Comparison of ENCODE assay signal across 17 cellular contexts in genomic region chr7:134290286-134290685, GRCh38. TPM values are rescaled to one million over a fixed set of nuclear protein-coding genes. Genes with fewer than 3 reads are reported as not detected.
DNase-seq lines count a peak whose midpoint lies in the region; ATAC-seq, FAIRE-seq and TF ChIP-seq lines count a peak whose summit lies in the region.
"Had no signal": no experiment of that assay in that cellular context is flagged by ENCODE, and none has a peak within 500 bp of the region (broad histone marks: within the 10 kb centered on the region; RNA-seq: fewer than 3 reads in every experiment).

No MANE protein-coding gene starts in this region.

- in situ Hi-C loops in brain microvascular endothelial cell (cut with HindIII; ENCODE audit: low pct_ligation_motif_present, low sequenced_read_pairs) = no loop called here

- DNase-seq in A549 (ENCODE audit: low read depth in 1 of 2, low spot score in 1 of 2) (peak; percentile 13 to 64), brain microvascular endothelial cell (peak; percentile 47), hepatic stellate cell (ENCODE audit: low spot score) (peak; percentile 11), Kasumi-1 (lab: John Stamatoyannopoulos, UW) (no peak), T1000 (lab: John Stamatoyannopoulos, UW) (no peak)
- DNase-seq: activated CD4-positive, alpha-beta memory T cell treated with anti-CD3 and anti-CD28 coated beads for 36 hours; activated T-cell treated with anti-CD3 and anti-CD28 coated beads, Interleukin-2, amount 50 U/mL, for 4 hours; GF-D8; KG1; left cardiac atrium; NCI-H446; posterior cingulate gyrus; stimulated activated naive CD4-positive, alpha-beta T cell; trophoblast cell had no signal

- H3K27ac ChIP-seq in A549 (no peak overlapping the region), KMS-11 (no peak overlapping the region), brain microvascular endothelial cell (no peak overlapping the region)

- H3K4me3 ChIP-seq in A549 (no peak overlapping the region), KMS-11 (IDR thresholded peaks at IDR 0.05; ENCODE audit: insufficient read depth, low read depth, low read length) (no peak overlapping the region), brain microvascular endothelial cell (ENCODE audit: low read depth, low read length) (no peak overlapping the region)

- H3K4me2 ChIP-seq in A549 (peak overlapping the region; percentile 5; the same call in 1 of the 3 replicates), KMS-11 (peak overlapping the region; percentile 38; the same call in 1 of the 2 replicates)

- no peak for TF ChIP-seq POLR2A in A549 (IDR thresholded peaks at IDR 0.05; ENCODE audit: low read length)

- H3K4me1 ChIP-seq in A549 = peaks cover 9% of the 10 kb centered on the region; the same call in 2 of the 3 replicates
- peaks cover 37% of the 10 kb centered on the region for H3K4me1 ChIP-seq in KMS-11 (ENCODE audit: low read depth, poor library complexity, severe bottlenecking)

- TF ChIP-seq EP300 in A549 (IDR thresholded peaks at IDR 0.05) = no peak

- H4K20me1 ChIP-seq in KMS-11 (ENCODE audit: insufficient read depth) = no peaks in the 10 kb centered on the region

- no peak for TF ChIP-seq CTCF in A549 (IDR thresholded peaks at IDR 0.05)
- TF ChIP-seq CTCF in KMS-11 (conservative IDR thresholded peaks at IDR 0.05; ENCODE audit: low read depth, low read length) = no peak
- TF ChIP-seq CTCF in brain microvascular endothelial cell (IDR thresholded peaks at IDR 0.05; ENCODE audit: low read depth, low read length, missing control alignments) = no peak

- no peak overlapping the region for H3K9ac ChIP-seq in KMS-11

- no peaks in the 10 kb centered on the region for H3K79me2 ChIP-seq in KMS-11 (ENCODE audit: insufficient read depth, low read depth)

- H3K27me3 ChIP-seq in KMS-11 (ENCODE audit: insufficient read depth, low read depth) (no peaks in the 10 kb centered on the region), brain microvascular endothelial cell (replicated peaks) (no peaks in the 10 kb centered on the region)

- FAIRE-seq in A549 (lab: Jason Lieb, UNC) = no peak

- no peaks in the 10 kb centered on the region for H3K9me3 ChIP-seq in A549

- ATAC-seq in A549 (peak; percentile 65 to 82; a peak in 4 of 6 replicates), GM19463 (IDR thresholded peaks at IDR 0.05; ENCODE audit: unreplicated experiment) (no peak), HG02610 (IDR thresholded peaks at IDR 0.05; ENCODE audit: unreplicated experiment) (no peak)
- ATAC-seq: activated T-cell treated with anti-CD3 and anti-CD28 coated beads, Interleukin-2, amount 50 U/mL, for 4 hours had no signal

- 59% methylated on average over 3 of the region's 3 CpGs for WGBS in A549 (ENCODE audit: missing lambda C conversion rate)

- TF ChIP-seq RAD21 in A549 (conservative IDR thresholded peaks at IDR 0.05 in 1 of 2, IDR thresholded peaks at IDR 0.05 in 1 of 2) = no peak

- H2AFZ ChIP-seq in KMS-11 (ENCODE audit: low read depth) = no peak overlapping the region

- H3K36me3 ChIP-seq in KMS-11 (ENCODE audit: insufficient read depth) (no peaks in the 10 kb centered on the region), brain microvascular endothelial cell (replicated peaks) (peaks cover 5% of the 10 kb centered on the region)

- CTCF ChIA-PET in A549 (lab: Yijun Ruan, JAX) = interaction anchor here (0.7 to 2.1 kb wide), 5 partner anchors 26 to 192 kb away, joined by 3 to 9 read pairs (median 4); partner anchors contain the start of gene SLC35B4

- POLR2A ChIA-PET in A549 (lab: Yijun Ruan, JAX) = interaction anchor here (0.8 kb wide), 1 partner anchor 132 kb away, joined by 3 read pairs; no protein-coding TSS in a partner anchor

TF ChIP-seq in A549, 52 proteins besides CTCF, POLR2A, EP300 and RAD21:
- TF ChIP-seq, protein P1, sequence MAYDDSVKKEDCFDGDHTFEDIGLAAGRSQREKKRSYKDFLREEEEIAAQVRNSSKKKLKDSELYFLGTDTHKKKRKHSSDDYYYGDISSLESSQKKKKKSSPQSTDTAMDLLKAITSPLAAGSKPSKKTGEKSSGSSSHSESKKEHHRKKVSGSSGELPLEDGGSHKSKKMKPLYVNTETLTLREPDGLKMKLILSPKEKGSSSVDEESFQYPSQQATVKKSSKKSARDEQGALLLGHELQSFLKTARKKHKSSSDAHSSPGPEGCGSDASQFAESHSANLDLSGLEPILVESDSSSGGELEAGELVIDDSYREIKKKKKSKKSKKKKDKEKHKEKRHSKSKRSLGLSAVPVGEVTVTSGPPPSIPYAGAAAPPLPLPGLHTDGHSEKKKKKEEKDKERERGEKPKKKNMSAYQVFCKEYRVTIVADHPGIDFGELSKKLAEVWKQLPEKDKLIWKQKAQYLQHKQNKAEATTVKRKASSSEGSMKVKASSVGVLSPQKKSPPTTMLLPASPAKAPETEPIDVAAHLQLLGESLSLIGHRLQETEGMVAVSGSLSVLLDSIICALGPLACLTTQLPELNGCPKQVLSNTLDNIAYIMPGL (CRISPR knock-in tag; IDR thresholded peaks at IDR 0.05; ENCODE audit: borderline replicate concordance) = no peak
- TF ChIP-seq FOSL2 (IDR thresholded peaks at IDR 0.05) (no peak), FOSL2 (CRISPR knock-in tag; IDR thresholded peaks at IDR 0.05) (peak; percentile 28; the same call in 1 of the 2 replicates)
TF ChIP-seq in A549: peak in this region for 1.

RNA-seq across cellular contexts. Expression of gene SLC35B4, which starts 26.4 kb away (rescaled TPM):
- polyA plus RNA-seq in A549 (2011; rRNA removed) (73.0 and 83.9 TPM in 2 replicates), A549 (2017; fragmentation: RNase III; extraction: RNeasy Plus Mini Kit Qiagen cat#74134 plus additional on column Dnase treatment) (29.1 to 36.0 TPM (median 32.8 TPM) in 3 replicates)
- polyA plus RNA-seq in A549 (2012; cell fraction: cytosol; rRNA removed) = 22.5 and 28.4 TPM in 2 replicates
- 25.8 and 35.9 TPM in 2 replicates for polyA plus RNA-seq in A549 (2012; cell fraction: nucleus; rRNA removed)
- polyA minus RNA-seq in A549 (2011; rRNA and poly(A)+ RNA removed) = 112 and 123 TPM in 2 replicates

Comparison
In these comparisons a context has a peak if more than half of its experiments do, and no peak if none do; other contexts are left out.
1. ATAC-seq: peak in A549 (2 of 2); none in GM19463 (single experiment) and HG02610 (single experiment).
2. DNase-seq: peak in A549 (2 of 2), brain microvascular endothelial cell (single experiment) and hepatic stellate cell (single experiment); none in Kasumi-1 (0 of 2) and T1000 (single experiment).